In the genomic region with DNA sequence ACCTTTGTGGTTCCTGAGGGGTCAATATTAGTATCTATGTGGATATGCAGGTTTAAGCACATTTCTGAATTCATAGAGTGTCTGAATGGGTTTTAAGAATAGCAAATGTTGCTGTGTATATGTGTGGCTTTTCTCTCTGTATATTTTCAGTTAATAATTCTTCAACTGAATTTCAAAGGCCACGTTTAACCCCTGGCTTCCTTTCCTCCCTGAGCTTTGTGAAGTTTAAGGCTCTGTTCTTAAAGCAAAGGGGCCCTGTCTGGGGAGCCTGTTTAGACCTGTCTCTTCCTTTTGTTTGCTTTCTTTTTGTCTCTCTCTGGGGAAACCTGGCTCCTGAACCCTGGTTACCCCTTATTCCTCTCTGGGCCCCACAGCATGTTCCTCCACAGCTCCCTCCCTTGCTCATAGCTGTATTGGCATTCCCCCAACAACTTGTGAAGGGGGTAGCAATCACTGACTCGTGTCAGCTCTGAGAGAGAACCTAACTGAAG, we compare ENCODE assay signal across 10 cellular contexts.
A peak's percentile ranks its signal among the peaks of the same experiment; 100 is the strongest.
DNase-seq lines count a peak whose midpoint lies in the region; ATAC-seq, FAIRE-seq and TF ChIP-seq lines count a peak whose summit lies in the region.
"Had no signal": no experiment of that assay in that cellular context is flagged by ENCODE, and none has a peak within 500 bp of the region (broad histone marks: within the 10 kb centered on the region; RNA-seq: fewer than 3 reads in every experiment).

No MANE protein-coding gene starts in this region.

- ATAC-seq in GM18505 (IDR thresholded peaks at IDR 0.05; ENCODE audit: unreplicated experiment): peak; percentile 81

- peaks cover 0 to 5% (median 2%) of the 10 kb centered on the region in 3 experiments; a peak in 2 of 7 replicates for H3K36me3 Mint-ChIP-seq in H9 (ENCODE audit: insufficient read depth in 1 of 3, low read depth in 3 of 3)
- no peaks in the 10 kb centered on the region for H3K36me3 Mint-ChIP-seq in CD8-positive, alpha-beta memory T cell
- H3K36me3 Mint-ChIP-seq: naive B cell had no signal

- H3K4me2 ChIP-seq in H9 (ENCODE audit: insufficient read depth, insufficient read length, low read length) (no peak overlapping the region), keratinocyte (ENCODE audit: control insufficient read depth, extremely low read depth, insufficient read depth, low read depth, low read length) (peak overlapping the region; percentile 60)

- H3K4me3 ChIP-seq in HUES48 (ENCODE audit: low read depth, low read length): no peak overlapping the region
- H3K4me3 ChIP-seq in keratinocyte (ENCODE audit: control insufficient read depth in 2 of 3, extremely low read depth in 1 of 3, insufficient read depth in 2 of 3, low read depth in 1 of 3, low read length in 3 of 3): peak overlapping the region in 1 of 3 experiments; percentile 7
- H3K4me3 ChIP-seq in CD8-positive, alpha-beta memory T cell (ENCODE audit: low read length): no peak overlapping the region

- H2BK5ac ChIP-seq in H9 (ENCODE audit: insufficient read length, low read length): no peak overlapping the region

- H3K4me1 Mint-ChIP-seq in H9: peaks cover 24 to 25% of the 10 kb centered on the region in 2 experiments
- H3K4me1 Mint-ChIP-seq in CD8-positive, alpha-beta memory T cell: no peaks in the 10 kb centered on the region
- H3K4me1 Mint-ChIP-seq: naive B cell had no signal

- H3K9me3 ChIP-seq in H9 (ENCODE audit: control insufficient read depth, low read depth, low read length) (no peaks in the 10 kb centered on the region), HUES48 (ENCODE audit: control insufficient read depth, insufficient read depth, low read length) (no peaks in the 10 kb centered on the region), keratinocyte (ENCODE audit: control insufficient read depth, low read depth, low read length) (no peaks in the 10 kb centered on the region)
- no peaks in the 10 kb centered on the region for H3K9me3 ChIP-seq in CD8-positive, alpha-beta memory T cell (ENCODE audit: low read length)

- no peak overlapping the region for H2BK15ac ChIP-seq in H9 (ENCODE audit: low read depth, low read length)

- DNase-seq in H9 (no peak), keratinocyte (ENCODE audit: low read depth, low spot score) (no peak), NCI-H2227 (lab: John Stamatoyannopoulos, UW; ENCODE audit: unreplicated experiment) (no peak), GOT3 (lab: John Stamatoyannopoulos, UW) (no peak), NCI-H1417 treated with DMSO at 0.1 percent for 48 hours (lab: John Stamatoyannopoulos, UW) (no peak)
- no peak for DNase-seq in CD8-positive, alpha-beta memory T cell
- DNase-seq: naive B cell had no signal

- no peaks in the 10 kb centered on the region; a peak in 1 of 5 replicates for H3K9me3 Mint-ChIP-seq in H9
- no peaks in the 10 kb centered on the region for H3K9me3 Mint-ChIP-seq in CD8-positive, alpha-beta memory T cell
- H3K9me3 Mint-ChIP-seq: T-helper 2 cell treated with Interferon-gamma antibody and Interleukin-4, amounts not matched to agents 5 μg/mL and 100 μg/mL, for 36 hours had no signal

- H3K9ac ChIP-seq in H9 (ENCODE audit: extremely low read depth, insufficient read length, low read length): no peak overlapping the region
- H3K9ac ChIP-seq in HUES48 (ENCODE audit: low read depth, low read length): no peak overlapping the region
- H3K9ac ChIP-seq in keratinocyte (ENCODE audit: control insufficient read depth, extremely low read depth, insufficient read depth, low read length): peak overlapping the region; percentile 7

- H2BK120ac ChIP-seq in H9 (ENCODE audit: low read depth, low read length, poor library complexity, severe bottlenecking): no peak overlapping the region

- no peaks in the 10 kb centered on the region for H3K27me3 ChIP-seq in H9 (ENCODE audit: insufficient read depth, low read length)
- peaks cover 3% of the 10 kb centered on the region; the same call in 1 of the 2 replicates for H3K27me3 ChIP-seq in HUES48 (ENCODE audit: control insufficient read depth, insufficient read depth, low read length)
- peaks cover 12% of the 10 kb centered on the region for H3K27me3 ChIP-seq in keratinocyte (ENCODE audit: control insufficient read depth, extremely low read depth, insufficient read depth, low read length)
- no peaks in the 10 kb centered on the region for H3K27me3 ChIP-seq in CD8-positive, alpha-beta memory T cell (ENCODE audit: insufficient read depth, low read length, poor library complexity, severe bottlenecking)

- H3K79me1 ChIP-seq in H9 (ENCODE audit: insufficient read depth, low read depth, low read length, poor library complexity, severe bottlenecking): no peaks in the 10 kb centered on the region

- H3K36me3 ChIP-seq in HUES48 (ENCODE audit: control insufficient read depth, insufficient read depth, low read length): no peaks in the 10 kb centered on the region
- no peaks in the 10 kb centered on the region for H3K36me3 ChIP-seq in keratinocyte (ENCODE audit: control insufficient read depth in 2 of 2, extremely low read depth in 1 of 2, insufficient read depth in 2 of 2, low read length in 2 of 2)
- H3K36me3 ChIP-seq in CD8-positive, alpha-beta memory T cell (ENCODE audit: insufficient read depth, low read length): no peaks in the 10 kb centered on the region

- no peak overlapping the region for H3K18ac ChIP-seq in H9 (ENCODE audit: insufficient read length, low read depth, low read length)

- no peak for TF ChIP-seq POLR2A in GM18505 (IDR thresholded peaks at IDR 0.05; ENCODE audit: borderline replicate concordance, extremely low read depth, insufficient read depth, insufficient read length)

- H2AK5ac ChIP-seq in H9 (ENCODE audit: insufficient read length, low read length): no peak overlapping the region

- H3K27ac ChIP-seq in H9 (ENCODE audit: insufficient read length, low read depth, low read length) (no peak overlapping the region), HUES48 (ENCODE audit: low read depth, low read length) (peak overlapping the region; percentile 26), keratinocyte (ENCODE audit: control insufficient read depth, insufficient read depth, low read length) (peak overlapping the region; percentile 21)
- H3K27ac ChIP-seq in CD8-positive, alpha-beta memory T cell (ENCODE audit: low read depth, low read length): no peak overlapping the region

- H3K23ac ChIP-seq in H9 (ENCODE audit: insufficient read length, low read depth, low read length): no peak overlapping the region

- peak; percentile 29 for FAIRE-seq in keratinocyte (lab: Jason Lieb, UNC)

- CTCF ChIA-PET in CD8-positive, alpha-beta memory T cell (lab: Charles Lee): no interaction called here

- H4K20me1 ChIP-seq in H9 (ENCODE audit: control insufficient read depth, insufficient read depth, insufficient read length): no peaks in the 10 kb centered on the region
- no peaks in the 10 kb centered on the region for H4K20me1 ChIP-seq in keratinocyte (ENCODE audit: control insufficient read depth, extremely low read depth, insufficient read depth, low read length)

- H3K9me1 ChIP-seq in keratinocyte (ENCODE audit: control insufficient read depth, extremely low read depth, insufficient read depth, low read length): no peaks in the 10 kb centered on the region

- POLR2A ChIA-PET in CD8-positive, alpha-beta memory T cell (lab: Charles Lee): no interaction called here

- H2AFZ ChIP-seq in H9 (ENCODE audit: low read length): no peak overlapping the region
- H2AFZ ChIP-seq in keratinocyte (ENCODE audit: control insufficient read depth, low read length): no peak overlapping the region

- H3K14ac ChIP-seq in H9 (ENCODE audit: insufficient read depth, low read length): no peak overlapping the region

- H4K91ac ChIP-seq in H9 (ENCODE audit: insufficient read length, low read depth, low read length): no peak overlapping the region

- no peaks in the 10 kb centered on the region for H3K27me3 Mint-ChIP-seq in H9 (ENCODE audit: low read depth)
- H3K27me3 Mint-ChIP-seq in CD8-positive, alpha-beta memory T cell: peaks cover 3 to 4% of the 10 kb centered on the region in 2 donors
- H3K27me3 Mint-ChIP-seq: naive B cell had no signal

- H4K8ac ChIP-seq in H9 (replicated peaks; ENCODE audit: insufficient read length, low read depth, low read length): no peak overlapping the region

- H2BK20ac ChIP-seq in H9 (ENCODE audit: low read depth, low read length, poor library complexity, severe bottlenecking): no peak overlapping the region

- dilution Hi-C loops in keratinocyte (cut with MboI; ENCODE audit: extremely low pct_ligation_motif_present, low sequenced_read_pairs): no loop called here

- no CpG with 5 or more reads among the region's 2 CpGs for WGBS in H9 (ENCODE audit: extremely low coverage, insufficient read length, low lambda C conversion rate)

- no peak overlapping the region for H3T11ph ChIP-seq in H9 (ENCODE audit: low read length)

- no peak overlapping the region for H4K5ac ChIP-seq in H9 (ENCODE audit: insufficient read length, low read depth, low read length)

- no peaks in the 10 kb centered on the region for H3K79me2 ChIP-seq in H9 (ENCODE audit: insufficient read depth, low read length)
- H3K79me2 ChIP-seq in keratinocyte (ENCODE audit: control insufficient read depth, insufficient read depth, low read length): no peaks in the 10 kb centered on the region

- no peak for TF ChIP-seq CTCF in H9 (conservative IDR thresholded peaks at IDR 0.05)
- no peak for TF ChIP-seq CTCF in keratinocyte (optimal IDR thresholded peaks at IDR 0.05 in 1 of 3, IDR thresholded peaks at IDR 0.05 in 1 of 3, conservative IDR thresholded peaks at IDR 0.05 in 1 of 3; ENCODE audit: extremely low read depth in 1 of 3, insufficient read depth in 2 of 3, low read length in 3 of 3)

- no peak overlapping the region for H3K56ac ChIP-seq in H9 (ENCODE audit: insufficient read length, low read depth, low read length)

- peak overlapping the region; percentile 85 to 95 (median 92) for H3K27ac Mint-ChIP-seq in H9
- H3K27ac Mint-ChIP-seq in CD8-positive, alpha-beta memory T cell: no peak overlapping the region
- H3K27ac Mint-ChIP-seq: naive B cell; T-helper 2 cell treated with Interferon-gamma antibody and Interleukin-4, amounts not matched to agents 5 μg/mL and 100 μg/mL, for 36 hours had no signal

- H3K4me3 Mint-ChIP-seq in H9: 0 out of 5 replicates have a peak overlapping the region, but pooled peaks of 1 of the 2 experiments have one; percentile 0
- H3K4me3 Mint-ChIP-seq in CD8-positive, alpha-beta memory T cell: no peak overlapping the region
- H3K4me3 Mint-ChIP-seq: naive B cell; T-helper 2 cell treated with Interferon-gamma antibody and Interleukin-4, amounts not matched to agents 5 μg/mL and 100 μg/mL, for 36 hours had no signal

- peaks cover 7% of the 10 kb centered on the region; the same call in 1 of the 2 replicates for H3K4me1 ChIP-seq in H9 (ENCODE audit: insufficient read depth, low read length)
- peaks cover 14% of the 10 kb centered on the region for H3K4me1 ChIP-seq in HUES48 (ENCODE audit: control insufficient read depth, insufficient read depth, low read length)
- peaks cover 14% of the 10 kb centered on the region for H3K4me1 ChIP-seq in keratinocyte (ENCODE audit: control insufficient read depth, extremely low read depth, insufficient read depth, low read length)
- H3K4me1 ChIP-seq in CD8-positive, alpha-beta memory T cell (ENCODE audit: insufficient read depth, low read length): no peaks in the 10 kb centered on the region

- H3K23me2 ChIP-seq in H9 (ENCODE audit: insufficient read length, low read depth, low read length, poor library complexity, severe bottlenecking): no peaks in the 10 kb centered on the region

- H2BK12ac ChIP-seq in H9 (ENCODE audit: insufficient read length, low read depth, low read length): no peak overlapping the region

- H3K4ac ChIP-seq in H9 (ENCODE audit: low read depth, low read length): no peak overlapping the region

Comparison
In these comparisons a context has a peak if more than half of its experiments do, and no peak if none do; other contexts are left out.
1. H3K27ac ChIP-seq: peak in HUES48 (single experiment) and keratinocyte (single experiment); none in H9 (single experiment) and CD8-positive, alpha-beta memory T cell (single experiment).
2. H3K27ac Mint-ChIP-seq: peak in H9 (3 of 3); none in CD8-positive, alpha-beta memory T cell (0 of 8).